ENCODE assay signal across 8 cellular contexts in genomic region chr14:77799863-77800730, GRCh38. TPM values are rescaled to one million over a fixed set of nuclear protein-coding genes. Genes with fewer than 3 reads are reported as not detected.
DNase-seq lines count a peak whose midpoint lies in the region; ATAC-seq and TF ChIP-seq lines count a peak whose summit lies in the region.

Gene ADCK1 (plus strand): TSS chr14:77800109. CDS start chr14:77818979, 18,870 bp downstream.

- H3K4me1 ChIP-seq in BLaER1: peaks cover 20% of the 10 kb centered on the region
- no peaks in the 10 kb centered on the region for H3K4me1 ChIP-seq in colonic mucosa

- H3K4me2 ChIP-seq in BLaER1: peak within 1 kb of the TSS; percentile 77

- H3K27ac ChIP-seq in BLaER1: peak within 1 kb of the TSS; percentile 80
- peak within 1 kb of the TSS; percentile 79 for H3K27ac ChIP-seq in colonic mucosa

- peak within 1 kb of the TSS; percentile 85 for H3K4me3 ChIP-seq in BLaER1
- peak within 1 kb of the TSS; percentile 98 for H3K4me3 ChIP-seq in colonic mucosa

- peak; percentile 94 for ATAC-seq in HG03439 (IDR thresholded peaks at IDR 0.05; ENCODE audit: unreplicated experiment)

- H3K36me3 ChIP-seq in BLaER1: no peaks in the 10 kb centered on the region
- H3K36me3 ChIP-seq in colonic mucosa: no peaks in the 10 kb centered on the region

- peak; percentile 84 for DNase-seq in GM19238 (ENCODE audit: insufficient read length, low spot score)
- DNase-seq in NCI-H510A (lab: John Stamatoyannopoulos, UW): peak; percentile 80
- peak; percentile 92 for DNase-seq in activated CD4-positive, alpha-beta T cell treated with anti-CD3 and anti-CD28 coated beads for 48 hours
- peak; percentile 92 for DNase-seq in colonic mucosa
- peak; percentile 93 for DNase-seq in left kidney (ENCODE audit: low read depth, low spot score)
- peak; percentile 86 to 90 for DNase-seq in stimulated activated CD4-positive, alpha-beta T cell treated with anti-CD3 and anti-CD28 coated beads, Interleukin-2, amount 100 ng/mL, for 24 hours

- no peaks in the 10 kb centered on the region for H3K27me3 ChIP-seq in BLaER1
- H3K27me3 ChIP-seq in colonic mucosa: no peaks in the 10 kb centered on the region

- TF ChIP-seq CTCF in colonic mucosa (IDR thresholded peaks at IDR 0.05): no peak

- intact Hi-C loops in colonic mucosa (cut with DNase I): loop anchor here (5.0 kb wide), 1 partner anchor 38 kb away; the partner anchor contains the start of gene SNW1

- H3K9me3 ChIP-seq in BLaER1 (no peaks in the 10 kb centered on the region), colonic mucosa (no peaks in the 10 kb centered on the region)

- H4K20me1 ChIP-seq in BLaER1: no peaks in the 10 kb centered on the region

- H3K9ac ChIP-seq in BLaER1 (peak within 1 kb of the TSS; percentile 83), colonic mucosa (ENCODE audit: low read depth in 2 of 2, low read length in 2 of 2) (peak within 1 kb of the TSS; percentile 79 to 84)

RNA-seq across cellular contexts. Expression of gene ADCK1, which starts in this region (rescaled TPM):
- 10 to 100 TPM in 1 of 2 donors, 1 to 10 TPM in 1; 7.4 to 12.1 TPM for total RNA-seq in colonic mucosa

Comparison
In these comparisons a context has a peak if more than half of its experiments do, and no peak if none do; other contexts are left out.
1. Peak in every context shown above with its lines: DNase-seq, ATAC-seq, H3K4me3 ChIP-seq and H3K27ac ChIP-seq.